ENCODE assay signal across 16 cellular contexts in genomic region chr15:62432702-62433398, GRCh38. TPM values are rescaled to one million over a fixed set of nuclear protein-coding genes. Genes with fewer than 3 reads are reported as not detected.
A peak's percentile ranks its signal among the peaks of the same experiment; 100 is the strongest.
DNase-seq lines count a peak whose midpoint lies in the region; ATAC-seq and TF ChIP-seq lines count a peak whose summit lies in the region.
"Had no signal": no experiment of that assay in that cellular context is flagged by ENCODE, and none has a peak within 500 bp of the region (broad histone marks: within the 10 kb centered on the region; RNA-seq: fewer than 3 reads in every experiment).

No MANE protein-coding gene starts in this region.

- H3K27ac ChIP-seq in VCaP (peak overlapping the region; percentile 68), heart left ventricle (peak overlapping the region in 11 of 12 donors; percentile 24 to 76 (median 50)), psoas muscle (peak overlapping the region; percentile 87), aorta (ENCODE audit: low read depth in 1 of 2, low read length in 2 of 2) (peak overlapping the region; percentile 30 to 39)

- DNase-seq in heart left ventricle (peak in 4 of 5 donors; percentile 37 to 66 (median 51)), psoas muscle (peak; percentile 52 to 86), aorta (no peak), NCI-H1694 (lab: John Stamatoyannopoulos, UW) (no peak)
- DNase-seq: activated CD4-positive, CD25-positive, alpha-beta regulatory T cell treated with anti-CD3 and anti-CD28 coated beads, Interleukin-2, amount 50 U/mL, for 72 hours; activated naive CD8-positive, alpha-beta T cell treated with anti-CD3 and anti-CD28 coated beads, Interleukin-2, amount 10 ng/mL, durations not matched to agents 7 days and 5 days; C1 segment of cervical spinal cord; dorsolateral prefrontal cortex; GDM1; NCI-H1417; retina had no signal

- H3K4me3 ChIP-seq in heart left ventricle (no peak overlapping the region), psoas muscle (no peak overlapping the region), aorta (ENCODE audit: low read length in 2 of 2) (no peak overlapping the region)
- H3K4me3 ChIP-seq: dorsolateral prefrontal cortex, GM12878 had no signal

- H3K9me3 ChIP-seq in heart left ventricle, result no peaks in the 10 kb centered on the region
- H3K9me3 ChIP-seq in psoas muscle, result no peaks in the 10 kb centered on the region
- H3K9me3 ChIP-seq in aorta (ENCODE audit: control insufficient read depth, low read length), result no peaks in the 10 kb centered on the region

- H3K27me3 ChIP-seq in heart left ventricle (no peaks in the 10 kb centered on the region), psoas muscle (ENCODE audit: insufficient read depth in 3 of 3, low read length in 2 of 3) (no peaks in the 10 kb centered on the region), aorta (ENCODE audit: control insufficient read depth in 1 of 2, insufficient read depth in 2 of 2, low read length in 1 of 2) (no peaks in the 10 kb centered on the region)
- H3K27me3 ChIP-seq: dorsolateral prefrontal cortex had no signal

- 45 to 69% (median 56%) methylated on average over 5 of the region's 5 CpGs for WGBS in heart left ventricle, 4 donors
- 27 to 43% (median 27%) methylated on average over 5 of the region's 5 CpGs for WGBS in psoas muscle, 3 donors
- 11 to 12% methylated on average over 5 of the region's 5 CpGs for WGBS in aorta, 2 donors

- intact Hi-C loops in heart left ventricle (cut with DNase I) (no loop called here), psoas muscle (cut with DNase I) (loop anchor here in 1 of 2 donors (5.0 kb wide), 1 partner anchor 41 kb away; the partner anchor contains the start of gene TLN2), aorta (cut with DNase I) (no loop called here)

- no peak for TF ChIP-seq POLR2A in heart left ventricle (IDR thresholded peaks at IDR 0.05)

- H3K36me3 ChIP-seq in heart left ventricle (no peaks in the 10 kb centered on the region), psoas muscle (ENCODE audit: insufficient read depth in 1 of 2, low read depth in 1 of 2) (no peaks in the 10 kb centered on the region), aorta (ENCODE audit: control insufficient read depth in 1 of 2, insufficient read depth in 2 of 2, low read length in 1 of 2) (no peaks in the 10 kb centered on the region)

- TF ChIP-seq CTCF in VCaP (conservative IDR thresholded peaks at IDR 0.05) (no peak), heart left ventricle (IDR thresholded peaks at IDR 0.05) (no peak), psoas muscle (IDR thresholded peaks at IDR 0.05) (no peak)

- ATAC-seq in heart left ventricle (peak; percentile 92 to 96 (median 93)), psoas muscle (peak; percentile 96 to 97 (median 96)), aorta (ENCODE audit: low FRiP score) (peak; percentile 76), HG03521 (IDR thresholded peaks at IDR 0.05; ENCODE audit: unreplicated experiment) (no peak), GM18861 (IDR thresholded peaks at IDR 0.05; ENCODE audit: unreplicated experiment) (no peak)
- ATAC-seq: activated T-helper 17 cell treated with anti-CD3 and anti-CD28 coated beads, Interleukin-2, amount 50 U/mL, for 72 hours; GM12878 had no signal

- H3K4me1 ChIP-seq in heart left ventricle (peaks cover 0 to 34% (median 10%) of the 10 kb centered on the region in 12 donors), psoas muscle (peaks cover 40% of the 10 kb centered on the region), aorta (ENCODE audit: control insufficient read depth in 1 of 2, insufficient read depth in 2 of 2, low read length in 2 of 2) (peaks cover 0 to 14% of the 10 kb centered on the region in 2 donors)

RNA-seq across cellular contexts. Expression of gene TLN2, which starts 42.5 kb away (rescaled TPM):
- total RNA-seq in heart left ventricle (10 to 100 TPM; 24.5 to 60.9 (median 52.3) TPM), psoas muscle (10 to 100 TPM; 22.4 to 46.4 (median 24.9) TPM), aorta (10 to 100 TPM; 41.0 to 44.8 TPM)
- polyA plus RNA-seq in heart left ventricle (10 to 100 TPM in 1 of 2 donors, 1 to 10 TPM in 1; 8.9 to 41.5 TPM), psoas muscle (1 to 10 TPM; 5.5 to 8.0 (median 8.0) TPM), aorta (10 to 100 TPM in 1 of 2 donors, 1 to 10 TPM in 1; 4.9 to 18.3 TPM)

Comparison
In these comparisons a context has a peak if more than half of its experiments do, and no peak if none do; other contexts are left out.
1. H3K27ac ChIP-seq: peak in every context shown above with its lines; median percentile 87 in psoas muscle; 68 in VCaP; 50 in heart left ventricle; 34 in aorta.
2. ATAC-seq: peak in heart left ventricle (4 of 4), psoas muscle (4 of 4) and aorta (single experiment); none in HG03521 (single experiment) and GM18861 (single experiment).
3. DNase-seq: peak in heart left ventricle (4 of 5) and psoas muscle (2 of 2); none in aorta (0 of 2) and NCI-H1694 (single experiment).